In the genomic region with DNA sequence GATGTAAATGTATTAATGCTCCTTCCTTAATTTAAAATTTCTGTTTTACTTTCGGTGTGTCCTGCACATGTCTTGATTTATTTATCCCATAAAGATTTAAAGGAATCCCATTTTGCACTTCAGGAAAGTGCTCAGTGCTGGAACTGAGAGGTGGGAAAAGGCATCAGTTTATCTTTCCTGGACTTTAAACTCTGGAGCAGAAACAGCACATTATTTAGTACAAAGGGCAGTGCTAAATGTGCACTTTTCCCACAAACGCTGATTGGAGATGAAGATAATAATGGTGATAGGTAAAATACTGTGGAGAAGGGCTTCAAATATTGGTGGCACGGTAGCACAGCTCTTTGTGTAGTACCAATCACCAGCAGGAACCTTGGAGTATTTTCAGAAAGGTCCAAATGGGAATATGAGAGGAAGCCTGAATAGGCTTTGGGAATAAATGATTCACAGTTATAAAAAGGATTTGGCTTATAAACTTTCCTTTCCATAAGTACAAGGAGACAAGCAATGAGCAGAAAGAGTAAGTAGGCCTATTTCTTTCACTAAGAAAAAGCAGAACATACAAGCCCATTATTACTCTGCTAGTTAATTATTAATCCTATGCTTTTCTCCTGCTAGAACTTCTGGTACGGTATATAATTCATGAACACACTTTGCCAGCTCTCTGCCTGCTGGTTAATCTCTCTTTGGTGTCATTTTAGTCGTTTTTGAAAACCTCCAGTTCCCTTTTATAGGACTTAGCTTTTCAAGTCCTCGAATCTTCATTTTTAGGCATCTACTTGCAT, we compare ENCODE assay signal across 21 cellular contexts. TPM values are rescaled to one million over a fixed set of nuclear protein-coding genes. Genes with fewer than 3 reads are reported as not detected.
DNase-seq lines count a peak whose midpoint lies in the region; ATAC-seq, FAIRE-seq and TF ChIP-seq lines count a peak whose summit lies in the region.
"Had no signal": no experiment of that assay in that cellular context is flagged by ENCODE, and none has a peak within 500 bp of the region (broad histone marks: within the 10 kb centered on the region; RNA-seq: fewer than 3 reads in every experiment).

No MANE protein-coding gene starts in this region.

- no peaks in the 10 kb centered on the region for H4K20me1 ChIP-seq in GM23338 (replicated peaks; ENCODE audit: insufficient read depth)

- H3K9me3 ChIP-seq in small intestine (ENCODE audit: control insufficient read depth, low read depth) (no peaks in the 10 kb centered on the region), colonic mucosa (no peaks in the 10 kb centered on the region)

- H3K4me1 Mint-ChIP-seq in GM23338 = no peaks in the 10 kb centered on the region
- no peaks in the 10 kb centered on the region for H3K4me1 Mint-ChIP-seq in T-helper 2 cell treated with Interferon-gamma antibody and Interleukin-4, amounts not matched to agents 5 μg/mL and 100 μg/mL, for 36 hours (ENCODE audit: low read depth)
- H3K4me1 Mint-ChIP-seq: CD4-positive, CD25-positive, alpha-beta regulatory T cell had no signal

- H3K9me2 ChIP-seq in GM23338 (ENCODE audit: insufficient read depth) = no peaks in the 10 kb centered on the region

- H3K9me3 Mint-ChIP-seq in GM23338 = no peaks in the 10 kb centered on the region
- H3K9me3 Mint-ChIP-seq in T-helper 2 cell treated with Interferon-gamma antibody and Interleukin-4, amounts not matched to agents 5 μg/mL and 100 μg/mL, for 36 hours = peaks cover 4% of the 10 kb centered on the region

- H3K27ac ChIP-seq in GM23338 (ENCODE audit: low read depth) = no peak overlapping the region
- H3K27ac ChIP-seq in VCaP = peak overlapping the region; percentile 9; the same call in 1 of the 2 replicates
- no peak overlapping the region for H3K27ac ChIP-seq in small intestine (ENCODE audit: low read depth in 1 of 2, low read length in 1 of 2)
- no peak overlapping the region for H3K27ac ChIP-seq in colonic mucosa

- TF ChIP-seq CTCF in GM23338 (conservative IDR thresholded peaks at IDR 0.05; ENCODE audit: low read depth in 2 of 2) (no peak), VCaP (conservative IDR thresholded peaks at IDR 0.05) (no peak), colonic mucosa (IDR thresholded peaks at IDR 0.05) (no peak)

- no peaks in the 10 kb centered on the region for H3K27me3 ChIP-seq in GM23338 (ENCODE audit: insufficient read depth)
- no peaks in the 10 kb centered on the region for H3K27me3 ChIP-seq in small intestine (ENCODE audit: control insufficient read depth in 2 of 2, insufficient read depth in 2 of 2, low read length in 2 of 2)
- H3K27me3 ChIP-seq in colonic mucosa = no peaks in the 10 kb centered on the region

- intact Hi-C loops in colonic mucosa (cut with DNase I) = no loop called here

- H3K36me3 ChIP-seq in GM23338 (ENCODE audit: insufficient read depth) (no peaks in the 10 kb centered on the region), small intestine (ENCODE audit: control insufficient read depth in 2 of 2, insufficient read depth in 2 of 2, low read length in 2 of 2) (no peaks in the 10 kb centered on the region), colonic mucosa (no peaks in the 10 kb centered on the region)

- H3K4me3 ChIP-seq in GM23338 (no peak overlapping the region), small intestine (ENCODE audit: low read depth in 1 of 2, low read length in 2 of 2) (no peak overlapping the region), colonic mucosa (no peak overlapping the region)

- no peaks in the 10 kb centered on the region for H3F3A ChIP-seq in GM23338 (replicated peaks; ENCODE audit: low read depth)

- H3K4me2 ChIP-seq in GM23338 = no peak overlapping the region

- 24 to 54% (median 36%) methylated on average over 6 of the region's 6 CpGs for WGBS in small intestine, 3 donors

- no peaks in the 10 kb centered on the region for H3K79me2 ChIP-seq in GM23338 (replicated peaks; ENCODE audit: insufficient read depth)

- no peaks in the 10 kb centered on the region for H3K4me1 ChIP-seq in GM23338 (ENCODE audit: insufficient read depth)
- no peaks in the 10 kb centered on the region for H3K4me1 ChIP-seq in small intestine (ENCODE audit: control insufficient read depth in 2 of 2, insufficient read depth in 1 of 2, low read depth in 1 of 2, low read length in 1 of 2)
- no peaks in the 10 kb centered on the region for H3K4me1 ChIP-seq in colonic mucosa

- DNase-seq in GM23338 (ENCODE audit: low spot score) = no peak
- DNase-seq in left lobe of liver (ENCODE audit: low spot score) = no peak
- peak; percentile 37 for DNase-seq in small intestine
- DNase-seq in NCI-H1930 (lab: John Stamatoyannopoulos, UW) = no peak
- DNase-seq in T-helper 2 cell treated with Interferon-gamma antibody and Interleukin-4, amounts not matched to agents 5 μg/mL and 100 μg/mL, for 36 hours (ENCODE audit: low spot score) = no peak
- DNase-seq in colonic mucosa = no peak
- DNase-seq: CD4-positive, CD25-positive, alpha-beta regulatory T cell; DMS79 treated with DMSO at 0.1 percent for 48 hours; NCI-H1092; NCI-H1436 treated with DMSO at 0.1 percent for 48 hours; NCI-H2029; NCI-H226; NCI-H524; NCI-H82; Right ventricle myocardium superior had no signal

- 0 out of 2 replicates have a peak overlapping the region, but pooled peaks have one; percentile 11 for H2AFZ ChIP-seq in GM23338

- no peak overlapping the region for H3K9ac ChIP-seq in colonic mucosa (ENCODE audit: low read depth in 2 of 2, low read length in 2 of 2)

- no peaks in the 10 kb centered on the region for H3K36me3 Mint-ChIP-seq in GM23338 (ENCODE audit: low read depth)
- H3K36me3 Mint-ChIP-seq in T-helper 2 cell treated with Interferon-gamma antibody and Interleukin-4, amounts not matched to agents 5 μg/mL and 100 μg/mL, for 36 hours (ENCODE audit: low read depth) = no peaks in the 10 kb centered on the region
- H3K36me3 Mint-ChIP-seq: CD4-positive, CD25-positive, alpha-beta regulatory T cell had no signal

- H3K27me3 Mint-ChIP-seq in GM23338 (ENCODE audit: insufficient read depth, low read depth, poor library complexity) = no peaks in the 10 kb centered on the region
- H3K27me3 Mint-ChIP-seq in T-helper 2 cell treated with Interferon-gamma antibody and Interleukin-4, amounts not matched to agents 5 μg/mL and 100 μg/mL, for 36 hours (ENCODE audit: low read depth) = no peaks in the 10 kb centered on the region
- H3K27me3 Mint-ChIP-seq: CD4-positive, CD25-positive, alpha-beta regulatory T cell had no signal

- no peak for ATAC-seq in GM23338
- ATAC-seq in left lobe of liver = peak; percentile 91
- ATAC-seq in activated CD4-positive, CD25-positive, alpha-beta regulatory T cell treated with anti-CD3 and anti-CD28 coated beads, Interleukin-2, amount 50 U/mL, for 24 hours = no peak

- H3K27ac Mint-ChIP-seq in GM23338 = no peak overlapping the region
- H3K27ac Mint-ChIP-seq in T-helper 2 cell treated with Interferon-gamma antibody and Interleukin-4, amounts not matched to agents 5 μg/mL and 100 μg/mL, for 36 hours = no peak overlapping the region
- H3K27ac Mint-ChIP-seq: CD4-positive, CD25-positive, alpha-beta regulatory T cell had no signal

- FAIRE-seq in small intestine (lab: Jason Lieb, UNC) = no peak

- no peak overlapping the region for H3K4me3 Mint-ChIP-seq in GM23338
- no peak overlapping the region for H3K4me3 Mint-ChIP-seq in T-helper 2 cell treated with Interferon-gamma antibody and Interleukin-4, amounts not matched to agents 5 μg/mL and 100 μg/mL, for 36 hours
- H3K4me3 Mint-ChIP-seq: CD4-positive, CD25-positive, alpha-beta regulatory T cell had no signal

TF ChIP-seq in GM23338, 12 proteins besides CTCF, POLR2A, EP300 and RAD21 (continues in another document):
- TF ChIP-seq, protein P1, sequence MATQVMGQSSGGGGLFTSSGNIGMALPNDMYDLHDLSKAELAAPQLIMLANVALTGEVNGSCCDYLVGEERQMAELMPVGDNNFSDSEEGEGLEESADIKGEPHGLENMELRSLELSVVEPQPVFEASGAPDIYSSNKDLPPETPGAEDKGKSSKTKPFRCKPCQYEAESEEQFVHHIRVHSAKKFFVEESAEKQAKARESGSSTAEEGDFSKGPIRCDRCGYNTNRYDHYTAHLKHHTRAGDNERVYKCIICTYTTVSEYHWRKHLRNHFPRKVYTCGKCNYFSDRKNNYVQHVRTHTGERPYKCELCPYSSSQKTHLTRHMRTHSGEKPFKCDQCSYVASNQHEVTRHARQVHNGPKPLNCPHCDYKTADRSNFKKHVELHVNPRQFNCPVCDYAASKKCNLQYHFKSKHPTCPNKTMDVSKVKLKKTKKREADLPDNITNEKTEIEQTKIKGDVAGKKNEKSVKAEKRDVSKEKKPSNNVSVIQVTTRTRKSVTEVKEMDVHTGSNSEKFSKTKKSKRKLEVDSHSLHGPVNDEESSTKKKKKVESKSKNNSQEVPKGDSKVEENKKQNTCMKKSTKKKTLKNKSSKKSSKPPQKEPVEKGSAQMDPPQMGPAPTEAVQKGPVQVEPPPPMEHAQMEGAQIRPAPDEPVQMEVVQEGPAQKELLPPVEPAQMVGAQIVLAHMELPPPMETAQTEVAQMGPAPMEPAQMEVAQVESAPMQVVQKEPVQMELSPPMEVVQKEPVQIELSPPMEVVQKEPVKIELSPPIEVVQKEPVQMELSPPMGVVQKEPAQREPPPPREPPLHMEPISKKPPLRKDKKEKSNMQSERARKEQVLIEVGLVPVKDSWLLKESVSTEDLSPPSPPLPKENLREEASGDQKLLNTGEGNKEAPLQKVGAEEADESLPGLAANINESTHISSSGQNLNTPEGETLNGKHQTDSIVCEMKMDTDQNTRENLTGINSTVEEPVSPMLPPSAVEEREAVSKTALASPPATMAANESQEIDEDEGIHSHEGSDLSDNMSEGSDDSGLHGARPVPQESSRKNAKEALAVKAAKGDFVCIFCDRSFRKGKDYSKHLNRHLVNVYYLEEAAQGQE (IDR thresholded peaks at IDR 0.05; ENCODE audit: unreplicated experiment) = no peak
- no peak for TF ChIP-seq ZNF114 (CRISPR knock-in tag; IDR thresholded peaks at IDR 0.05)
- TF ChIP-seq POLR2AphosphoS5 (IDR thresholded peaks at IDR 0.05; ENCODE audit: low read depth) = no peak
- TF ChIP-seq EZH2 (IDR thresholded peaks at IDR 0.05; ENCODE audit: low read depth, unreplicated experiment) = no peak
- TF ChIP-seq NANOG (IDR thresholded peaks at IDR 0.05; ENCODE audit: borderline replicate concordance) = no peak
- TF ChIP-seq JUNB (IDR thresholded peaks at IDR 0.05; ENCODE audit: unreplicated experiment) = no peak

RNA-seq across cellular contexts. Expression of a gene that starts 58.4 kb away (rescaled TPM):
- total RNA-seq in GM23338 (2014; rRNA removed; shearing (Covaris generic)) = not detected in 2 replicates
- polyA plus RNA-seq in GM23338 (2016; fragmentation: Nextera tagmentation; extraction: Ambion mirVana) (not detected in 2 replicates), small intestine (not detected)
- total RNA-seq in left lobe of liver (not detected), colonic mucosa (not detected)
- total RNA-seq: CD4-positive, CD25-positive, alpha-beta regulatory T cell; H4; Right ventricle myocardium superior; RPMI7951; SK-MEL-5 had no signal
- polyA plus RNA-seq: BJ; CD4-positive, CD25-positive, alpha-beta regulatory T cell had no signal
